Comparison of ENCODE assay signal across 8 cellular contexts in genomic region chr2:152573168-152573567, GRCh38.
DNase-seq lines count a peak whose midpoint lies in the region; ATAC-seq and TF ChIP-seq lines count a peak whose summit lies in the region.

No MANE protein-coding gene starts in this region.

- H3K36me3 Mint-ChIP-seq in activated T-cell treated with anti-CD3 and anti-CD28 coated beads, Interleukin-2, amount 50 U/mL, for 4 hours (ENCODE audit: insufficient read depth): no peaks in the 10 kb centered on the region
- H3K36me3 Mint-ChIP-seq in CD4-positive, alpha-beta memory T cell: no peaks in the 10 kb centered on the region

- no peak overlapping the region for H3K4me3 ChIP-seq in CD4-positive, alpha-beta memory T cell (ENCODE audit: low read length in 2 of 2)

- in situ Hi-C loops in G401 (cut with HindIII; ENCODE audit: low sequenced_read_pairs): no loop called here

- ATAC-seq in GM21381 (IDR thresholded peaks at IDR 0.05; ENCODE audit: unreplicated experiment) (peak; percentile 94), omental fat pad (ENCODE audit: low FRiP score) (no peak)
- peak; percentile 91 to 93 for ATAC-seq in activated T-cell treated with anti-CD3 and anti-CD28 coated beads, Interleukin-2, amount 50 U/mL, for 4 hours
- ATAC-seq in stimulated activated naive CD8-positive, alpha-beta T cell treated with anti-CD3 and anti-CD28 coated beads, Interleukin-15, Interleukin-2, amounts not matched to agents 100 U/mL and 50 U/mL, for 24 hours: peak; percentile 97

- no peak overlapping the region for H3K27ac ChIP-seq in CD4-positive, alpha-beta memory T cell (ENCODE audit: low read depth, low read length)

- intact Hi-C loops in CD4-positive, alpha-beta memory T cell (cut with micrococcal nuclease): no loop called here

- H3K4me1 ChIP-seq in CD4-positive, alpha-beta memory T cell (ENCODE audit: insufficient read depth, low read length): no peaks in the 10 kb centered on the region

- DNase-seq in G401 (ENCODE audit: low spot score) (peak; percentile 56), HPDE6-E6E7 (ENCODE audit: extremely low spot score) (peak; percentile 26), iris pigment epithelial cell (ENCODE audit: low read depth) (peak; percentile 95), omental fat pad (ENCODE audit: low spot score) (no peak)
- no peak for DNase-seq in activated T-cell treated with anti-CD3 and anti-CD28 coated beads, Interleukin-2, amount 50 U/mL, for 4 hours
- peak; percentile 38 for DNase-seq in stimulated activated naive CD8-positive, alpha-beta T cell treated with anti-CD3 and anti-CD28 coated beads, Interleukin-15, Interleukin-2, amounts not matched to agents 100 U/mL and 50 U/mL, for 24 hours
- DNase-seq in CD4-positive, alpha-beta memory T cell: no peak

- TF ChIP-seq CTCF in omental fat pad (IDR thresholded peaks at IDR 0.05): no peak

- H3K27ac Mint-ChIP-seq in CD4-positive, alpha-beta memory T cell: no peak overlapping the region

- peaks cover 3% of the 10 kb centered on the region for H3K27me3 Mint-ChIP-seq in activated T-cell treated with anti-CD3 and anti-CD28 coated beads, Interleukin-2, amount 50 U/mL, for 4 hours (ENCODE audit: low read depth)
- peaks cover 4% of the 10 kb centered on the region in 2 donors for H3K27me3 Mint-ChIP-seq in CD4-positive, alpha-beta memory T cell

- no peaks in the 10 kb centered on the region for H3K27me3 ChIP-seq in CD4-positive, alpha-beta memory T cell (ENCODE audit: insufficient read depth, low read length)

- H3K36me3 ChIP-seq in CD4-positive, alpha-beta memory T cell (ENCODE audit: insufficient read depth, low read length): no peaks in the 10 kb centered on the region

- CTCF ChIA-PET in CD4-positive, alpha-beta memory T cell (lab: Charles Lee; ENCODE audit: partially characterized antibody): interaction anchor here (0.6 to 1.2 kb wide), 2 partner anchors 10 to 397 kb away, joined by 3 read pairs; no protein-coding TSS in a partner anchor

- no peaks in the 10 kb centered on the region for H3K9me3 Mint-ChIP-seq in activated T-cell treated with anti-CD3 and anti-CD28 coated beads, Interleukin-2, amount 50 U/mL, for 4 hours
- H3K9me3 Mint-ChIP-seq in CD4-positive, alpha-beta memory T cell: peaks cover 0 to 2% (median 0%) of the 10 kb centered on the region in 8 donors

- POLR2A ChIA-PET in CD4-positive, alpha-beta memory T cell (lab: Charles Lee; ENCODE audit: partially characterized antibody): no interaction called here

- H3K4me3 Mint-ChIP-seq in activated T-cell treated with anti-CD3 and anti-CD28 coated beads, Interleukin-2, amount 50 U/mL, for 4 hours: no peak overlapping the region
- H3K4me3 Mint-ChIP-seq in CD4-positive, alpha-beta memory T cell: no peak overlapping the region

- H3K9me3 ChIP-seq in CD4-positive, alpha-beta memory T cell (ENCODE audit: control insufficient read depth in 1 of 2, low read length in 2 of 2): no peaks in the 10 kb centered on the region

- H3K4me1 Mint-ChIP-seq in activated T-cell treated with anti-CD3 and anti-CD28 coated beads, Interleukin-2, amount 50 U/mL, for 4 hours (ENCODE audit: low read depth): peaks cover 2% of the 10 kb centered on the region
- H3K4me1 Mint-ChIP-seq in CD4-positive, alpha-beta memory T cell: peaks cover 0 to 2% (median 0%) of the 10 kb centered on the region in 4 donors

Comparison
In these comparisons a context has a peak if more than half of its experiments do, and no peak if none do; other contexts are left out.
1. DNase-seq: peak in G401 (single experiment), HPDE6-E6E7 (single experiment), iris pigment epithelial cell (single experiment) and stimulated activated naive CD8-positive, alpha-beta T cell treated with anti-CD3 and anti-CD28 coated beads, Interleukin-15, Interleukin-2, amounts not matched to agents 100 U/mL and 50 U/mL, for 24 hours (single experiment); none in activated T-cell treated with anti-CD3 and anti-CD28 coated beads, Interleukin-2, amount 50 U/mL, for 4 hours (single experiment), CD4-positive, alpha-beta memory T cell (0 of 5) and omental fat pad (single experiment).